ENCODE assay signal across 2 cellular contexts in the genomic region with DNA sequence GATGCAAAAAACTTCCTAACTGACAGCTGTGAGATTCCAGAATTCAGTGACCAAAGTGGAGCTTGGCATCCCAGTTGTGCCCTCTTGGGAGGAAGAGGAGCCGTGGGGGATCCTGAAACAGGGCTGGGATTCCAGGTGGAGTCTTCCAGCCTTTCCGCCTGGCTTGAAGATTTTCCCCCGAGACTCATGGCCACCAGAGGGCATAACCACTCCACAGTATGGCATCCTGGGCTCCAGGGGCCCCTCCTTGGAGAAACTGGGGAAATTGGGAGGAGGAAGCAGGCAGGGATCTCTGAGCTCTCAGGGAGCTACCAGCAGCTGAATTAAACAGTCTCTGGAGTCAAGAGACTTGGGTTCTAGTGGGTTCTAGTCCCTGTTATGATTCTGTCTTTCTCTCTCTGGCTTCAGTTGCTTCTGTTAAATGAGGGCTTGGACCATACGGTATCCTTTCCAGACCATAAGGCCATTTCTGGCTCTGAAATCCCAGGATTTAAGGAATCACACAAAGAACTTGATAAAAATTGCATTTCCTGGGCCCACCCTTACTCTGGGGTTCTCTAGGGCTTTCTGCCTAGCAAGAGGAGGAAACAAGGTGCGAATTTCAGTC.
A peak's percentile ranks its signal among the peaks of the same experiment; 100 is the strongest.
TF ChIP-seq lines count a peak whose summit lies in the region.

No MANE protein-coding gene starts in this region.

TF ChIP-seq in GM12878, 131 proteins besides CTCF, POLR2A, EP300 and RAD21:
- TF ChIP-seq TCF7 (IDR thresholded peaks at IDR 0.05; ENCODE audit: borderline replicate concordance) (no peak), IKZF2 (IDR thresholded peaks at IDR 0.05) (0 out of 4 replicates have a peak, but pooled peaks of 1 of the 2 experiments have one; percentile 33), SMC3 (IDR thresholded peaks at IDR 0.05; ENCODE audit: borderline replicate concordance, low read length) (peak; percentile 80), IKZF1 (conservative IDR thresholded peaks at IDR 0.05) (peak; percentile 63; the same call in 1 of the 2 replicates), MTA3 (IDR thresholded peaks at IDR 0.05; ENCODE audit: borderline replicate concordance, low read length) (no peak), SRF (IDR thresholded peaks at IDR 0.05; ENCODE audit: low read depth in 2 of 2, low read length in 2 of 2) (no peak)
- TF ChIP-seq, protein P1, sequence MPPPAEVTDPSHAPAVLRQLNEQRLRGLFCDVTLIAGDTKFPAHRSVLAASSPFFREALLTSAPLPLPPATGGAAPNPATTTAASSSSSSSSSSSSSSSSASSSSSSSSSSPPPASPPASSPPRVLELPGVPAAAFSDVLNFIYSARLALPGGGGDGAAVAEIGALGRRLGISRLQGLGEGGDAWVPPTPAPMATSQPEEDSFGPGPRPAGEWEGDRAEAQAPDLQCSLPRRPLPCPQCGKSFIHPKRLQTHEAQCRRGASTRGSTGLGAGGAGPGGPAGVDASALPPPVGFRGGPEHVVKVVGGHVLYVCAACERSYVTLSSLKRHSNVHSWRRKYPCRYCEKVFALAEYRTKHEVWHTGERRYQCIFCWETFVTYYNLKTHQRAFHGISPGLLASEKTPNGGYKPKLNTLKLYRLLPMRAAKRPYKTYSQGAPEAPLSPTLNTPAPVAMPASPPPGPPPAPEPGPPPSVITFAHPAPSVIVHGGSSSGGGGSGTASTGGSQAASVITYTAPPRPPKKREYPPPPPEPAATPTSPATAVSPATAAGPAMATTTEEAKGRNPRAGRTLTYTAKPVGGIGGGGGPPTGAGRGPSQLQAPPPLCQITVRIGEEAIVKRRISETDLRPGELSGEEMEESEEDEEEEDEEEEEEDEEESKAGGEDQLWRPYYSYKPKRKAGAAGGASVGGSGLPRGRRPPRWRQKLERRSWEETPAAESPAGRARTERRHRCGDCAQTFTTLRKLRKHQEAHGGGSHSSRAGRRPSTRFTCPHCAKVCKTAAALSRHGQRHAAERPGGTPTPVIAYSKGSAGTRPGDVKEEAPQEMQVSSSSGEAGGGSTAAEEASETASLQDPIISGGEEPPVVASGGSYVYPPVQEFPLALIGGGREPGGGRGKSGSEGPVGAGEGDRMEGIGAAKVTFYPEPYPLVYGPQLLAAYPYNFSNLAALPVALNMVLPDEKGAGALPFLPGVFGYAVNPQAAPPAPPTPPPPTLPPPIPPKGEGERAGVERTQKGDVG (CRISPR knock-in tag; IDR thresholded peaks at IDR 0.05), result no peak
- TF ChIP-seq, protein P2, sequence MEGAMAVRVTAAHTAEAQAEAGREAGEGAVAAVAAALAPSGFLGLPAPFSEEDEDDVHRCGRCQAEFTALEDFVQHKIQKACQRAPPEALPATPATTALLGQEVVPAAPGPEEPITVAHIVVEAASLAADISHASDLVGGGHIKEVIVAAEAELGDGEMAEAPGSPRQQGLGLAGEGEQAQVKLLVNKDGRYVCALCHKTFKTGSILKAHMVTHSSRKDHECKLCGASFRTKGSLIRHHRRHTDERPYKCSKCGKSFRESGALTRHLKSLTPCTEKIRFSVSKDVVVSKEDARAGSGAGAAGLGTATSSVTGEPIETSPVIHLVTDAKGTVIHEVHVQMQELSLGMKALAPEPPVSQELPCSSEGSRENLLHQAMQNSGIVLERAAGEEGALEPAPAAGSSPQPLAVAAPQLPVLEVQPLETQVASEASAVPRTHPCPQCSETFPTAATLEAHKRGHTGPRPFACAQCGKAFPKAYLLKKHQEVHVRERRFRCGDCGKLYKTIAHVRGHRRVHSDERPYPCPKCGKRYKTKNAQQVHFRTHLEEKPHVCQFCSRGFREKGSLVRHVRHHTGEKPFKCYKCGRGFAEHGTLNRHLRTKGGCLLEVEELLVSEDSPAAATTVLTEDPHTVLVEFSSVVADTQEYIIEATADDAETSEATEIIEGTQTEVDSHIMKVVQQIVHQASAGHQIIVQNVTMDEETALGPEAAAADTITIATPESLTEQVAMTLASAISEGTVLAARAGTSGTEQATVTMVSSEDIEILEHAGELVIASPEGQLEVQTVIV (IDR thresholded peaks at IDR 0.05; ENCODE audit: borderline replicate concordance, partially characterized antibody), result no peak

TF ChIP-seq in GM12891, 5 proteins besides CTCF, POLR2A, EP300 and RAD21 (continued from another document):
- TF ChIP-seq PAX5 (IDR thresholded peaks at IDR 0.05; ENCODE audit: insufficient read depth, low read length, severe bottlenecking) (no peak), POU2F2 (IDR thresholded peaks at IDR 0.05; ENCODE audit: low read depth, low read length) (no peak), TAF1 (IDR thresholded peaks at IDR 0.05; ENCODE audit: low read depth, low read length) (no peak), POLR2AphosphoS5 (IDR thresholded peaks at IDR 0.05; ENCODE audit: low read depth, low read length) (no peak)
